19 cellular contexts compared by ENCODE assay signal in the genomic region with DNA sequence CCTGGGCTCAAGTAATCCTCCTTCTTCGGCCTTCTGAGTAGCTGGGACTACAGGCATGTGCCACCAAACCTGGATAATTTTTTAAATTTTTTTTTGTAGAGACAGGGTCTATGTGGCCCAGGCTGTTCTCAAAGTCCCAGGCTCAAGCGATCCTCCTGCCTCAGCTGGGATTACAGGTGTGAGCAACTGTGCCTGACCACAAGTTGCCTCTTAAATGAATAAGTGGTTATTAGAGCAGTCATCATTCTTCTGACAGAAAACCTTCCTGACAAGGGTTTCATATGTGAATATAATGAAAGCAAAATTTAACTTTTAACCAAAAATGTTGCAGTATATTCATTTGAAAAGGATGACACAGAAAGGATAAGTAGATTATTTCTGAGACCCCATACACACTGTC.
DNase-seq lines count a peak whose midpoint lies in the region; ATAC-seq and TF ChIP-seq lines count a peak whose summit lies in the region.
"Had no signal": no experiment of that assay in that cellular context is flagged by ENCODE, and none has a peak within 500 bp of the region (broad histone marks: within the 10 kb centered on the region; RNA-seq: fewer than 3 reads in every experiment).

No MANE protein-coding gene starts in this region.

- H3K9me3 ChIP-seq in osteoblast (ENCODE audit: low read depth, low read length) = no peaks in the 10 kb centered on the region
- H3K9me3 ChIP-seq: esophagus squamous epithelium, psoas muscle had no signal

- DNase-seq in GM23338 (ENCODE audit: low spot score) (no peak), AG20443 (ENCODE audit: low spot score) (no peak), CD1c-positive myeloid dendritic cell (ENCODE audit: extremely low spot score) (no peak), osteoblast (ENCODE audit: insufficient read length, low spot score, missing footprints) (no peak)
- DNase-seq: activated CD4-positive, alpha-beta T cell treated with anti-CD3 and anti-CD28 coated beads, Interleukin-2, amount 50 U/mL, for 1 hour; activated naive CD4-positive, alpha-beta T cell treated with anti-CD3 and anti-CD28 coated beads for 36 hours; CD8-positive, alpha-beta memory T cell; cerebellar nuclear complex; esophagus squamous epithelium; NCI-H1092; NCI-H774; psoas muscle; stimulated activated CD4-positive, alpha-beta T cell treated with anti-CD3 and anti-CD28 coated beads, Interleukin-1b, Interleukin-23, amount 100 ng/mL, for 48 hours had no signal

- TF ChIP-seq CTCF in KMS-11 (conservative IDR thresholded peaks at IDR 0.05; ENCODE audit: low read depth, low read length) = no peak
- TF ChIP-seq CTCF in GM23338 (conservative IDR thresholded peaks at IDR 0.05; ENCODE audit: low read depth in 2 of 2) = no peak
- no peak for TF ChIP-seq CTCF in osteoblast (IDR thresholded peaks at IDR 0.05; ENCODE audit: extremely low read depth, low read depth, low read length)

- H3K9me3 Mint-ChIP-seq in GM23338 = no peaks in the 10 kb centered on the region; the same call in 2 of the 3 replicates
- H3K9me3 Mint-ChIP-seq: activated naive CD4-positive, alpha-beta T cell treated with anti-CD3 and anti-CD28 coated beads for 36 hours; CD8-positive, alpha-beta memory T cell; mesothelial cell of epicardium; stimulated activated naive CD8-positive, alpha-beta T cell treated with anti-CD3 and anti-CD28 coated beads, Interleukin-15, Interleukin-2, amounts not matched to agents 100 ng/mL and 50 ng/mL, for 24 hours had no signal

- H3K36me3 Mint-ChIP-seq in GM23338 (ENCODE audit: low read depth) = no peaks in the 10 kb centered on the region; the same call in 2 of the 3 replicates
- H3K36me3 Mint-ChIP-seq: CD8-positive, alpha-beta memory T cell; mesothelial cell of epicardium had no signal

- no peak overlapping the region for H3K27ac Mint-ChIP-seq in GM23338
- H3K27ac Mint-ChIP-seq: activated naive CD4-positive, alpha-beta T cell treated with anti-CD3 and anti-CD28 coated beads for 36 hours; CD8-positive, alpha-beta memory T cell; mesothelial cell of epicardium; stimulated activated naive CD8-positive, alpha-beta T cell treated with anti-CD3 and anti-CD28 coated beads, Interleukin-15, Interleukin-2, amounts not matched to agents 100 ng/mL and 50 ng/mL, for 24 hours had no signal

- peak overlapping the region; percentile 57 for H3K27ac ChIP-seq in KMS-11
- H3K27ac ChIP-seq in GM23338 (ENCODE audit: low read depth) = no peak overlapping the region
- no peak overlapping the region for H3K27ac ChIP-seq in osteoblast (ENCODE audit: low read depth, low read length)
- H3K27ac ChIP-seq: esophagus squamous epithelium, psoas muscle had no signal

- no peak overlapping the region for H3K4me3 Mint-ChIP-seq in GM23338
- H3K4me3 Mint-ChIP-seq: activated naive CD4-positive, alpha-beta T cell treated with anti-CD3 and anti-CD28 coated beads for 36 hours; CD8-positive, alpha-beta memory T cell; mesothelial cell of epicardium; stimulated activated naive CD8-positive, alpha-beta T cell treated with anti-CD3 and anti-CD28 coated beads, Interleukin-15, Interleukin-2, amounts not matched to agents 100 ng/mL and 50 ng/mL, for 24 hours had no signal

- H3K27me3 ChIP-seq in KMS-11 (ENCODE audit: insufficient read depth, low read depth) = no peaks in the 10 kb centered on the region
- no peaks in the 10 kb centered on the region for H3K27me3 ChIP-seq in GM23338 (ENCODE audit: insufficient read depth)
- no peaks in the 10 kb centered on the region for H3K27me3 ChIP-seq in osteoblast (ENCODE audit: insufficient read depth, low read length)
- H3K27me3 ChIP-seq: esophagus squamous epithelium had no signal

- H2AFZ ChIP-seq in KMS-11 (ENCODE audit: low read depth) (peak overlapping the region; percentile 18; the same call in 1 of the 2 replicates), GM23338 (no peak overlapping the region), osteoblast (ENCODE audit: low read length) (no peak overlapping the region)

- H3K4me1 Mint-ChIP-seq in GM23338 = peaks cover 28% of the 10 kb centered on the region
- H3K4me1 Mint-ChIP-seq: CD8-positive, alpha-beta memory T cell had no signal

- peak overlapping the region; percentile 20; the same call in 1 of the 2 replicates for H3K9ac ChIP-seq in KMS-11

- peaks cover 40% of the 10 kb centered on the region for H3K4me1 ChIP-seq in KMS-11 (ENCODE audit: low read depth, poor library complexity, severe bottlenecking)
- peaks cover 20% of the 10 kb centered on the region; the same call in 1 of the 2 replicates for H3K4me1 ChIP-seq in GM23338 (ENCODE audit: insufficient read depth)
- H3K4me1 ChIP-seq in osteoblast (ENCODE audit: insufficient read depth, low read length) = no peaks in the 10 kb centered on the region
- H3K4me1 ChIP-seq: esophagus squamous epithelium, psoas muscle had no signal

- H3K36me3 ChIP-seq in KMS-11 (ENCODE audit: insufficient read depth) (no peaks in the 10 kb centered on the region), GM23338 (ENCODE audit: insufficient read depth) (no peaks in the 10 kb centered on the region), osteoblast (ENCODE audit: insufficient read depth, low read length) (no peaks in the 10 kb centered on the region)
- H3K36me3 ChIP-seq: esophagus squamous epithelium had no signal

- H3K27me3 Mint-ChIP-seq in GM23338 (ENCODE audit: insufficient read depth, low read depth, poor library complexity) = peaks cover 4% of the 10 kb centered on the region
- H3K27me3 Mint-ChIP-seq: CD8-positive, alpha-beta memory T cell; stimulated activated naive CD8-positive, alpha-beta T cell treated with anti-CD3 and anti-CD28 coated beads, Interleukin-15, Interleukin-2, amounts not matched to agents 100 ng/mL and 50 ng/mL, for 24 hours had no signal

- H3K4me2 ChIP-seq in KMS-11 (peak overlapping the region; percentile 52), GM23338 (no peak overlapping the region), osteoblast (ENCODE audit: insufficient read depth, low read length) (no peak overlapping the region)

- no peak overlapping the region for H3K4me3 ChIP-seq in KMS-11 (IDR thresholded peaks at IDR 0.05; ENCODE audit: insufficient read depth, low read depth, low read length)
- H3K4me3 ChIP-seq in GM23338 = no peak overlapping the region
- no peak overlapping the region for H3K4me3 ChIP-seq in osteoblast (ENCODE audit: insufficient read depth, low read length)
- H3K4me3 ChIP-seq: esophagus squamous epithelium, psoas muscle had no signal

- H3K79me2 ChIP-seq in KMS-11 (ENCODE audit: insufficient read depth, low read depth) = no peaks in the 10 kb centered on the region
- no peaks in the 10 kb centered on the region for H3K79me2 ChIP-seq in GM23338 (replicated peaks; ENCODE audit: insufficient read depth)
- H3K79me2 ChIP-seq in osteoblast (ENCODE audit: insufficient read depth, low read length) = no peaks in the 10 kb centered on the region

- H3F3A ChIP-seq in GM23338 (replicated peaks; ENCODE audit: low read depth) = no peaks in the 10 kb centered on the region

- H4K20me1 ChIP-seq in KMS-11 (ENCODE audit: insufficient read depth) (no peaks in the 10 kb centered on the region), GM23338 (replicated peaks; ENCODE audit: insufficient read depth) (no peaks in the 10 kb centered on the region), osteoblast (ENCODE audit: insufficient read depth, low read length) (no peaks in the 10 kb centered on the region)

- 0 out of 2 replicates have a peak, but pooled peaks cover 4% of the 10 kb centered on the region for H3K9me2 ChIP-seq in GM23338 (ENCODE audit: insufficient read depth)

- peak; percentile 93 for ATAC-seq in GM18907 (IDR thresholded peaks at IDR 0.05; ENCODE audit: unreplicated experiment)
- ATAC-seq in GM21526 (IDR thresholded peaks at IDR 0.05; ENCODE audit: low FRiP score, unreplicated experiment) = peak; percentile 93
- peak; percentile 88 for ATAC-seq in HG03039 (IDR thresholded peaks at IDR 0.05; ENCODE audit: unreplicated experiment)
- no peak for ATAC-seq in GM23338
- ATAC-seq: psoas muscle had no signal

TF ChIP-seq in GM23338, 12 proteins besides CTCF, POLR2A, EP300 and RAD21 (continues in another document):
- TF ChIP-seq ZNF331 (CRISPR knock-in tag; IDR thresholded peaks at IDR 0.05; ENCODE audit: low read depth) (no peak), STAT1 (IDR thresholded peaks at IDR 0.05; ENCODE audit: unreplicated experiment) (no peak), ZNF114 (CRISPR knock-in tag; IDR thresholded peaks at IDR 0.05) (no peak)
